Comparison of ENCODE assay signal across 21 cellular contexts in the genomic region with DNA sequence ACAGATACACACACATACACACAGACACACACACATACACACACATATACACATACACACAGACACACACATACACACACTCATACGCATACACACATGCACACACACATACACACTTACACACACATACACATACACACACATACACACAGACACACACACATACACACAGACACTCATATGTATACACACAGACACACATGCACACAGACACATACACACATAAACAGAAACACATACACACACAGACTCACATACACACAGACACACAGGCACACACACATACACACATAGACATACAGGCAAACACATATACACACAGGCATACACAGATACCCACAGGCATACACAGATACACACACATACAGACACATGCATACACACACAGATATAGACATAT.
DNase-seq lines count a peak whose midpoint lies in the region; ATAC-seq, FAIRE-seq and TF ChIP-seq lines count a peak whose summit lies in the region.
"Had no signal": no experiment of that assay in that cellular context is flagged by ENCODE, and none has a peak within 500 bp of the region (broad histone marks: within the 10 kb centered on the region; RNA-seq: fewer than 3 reads in every experiment).

No MANE protein-coding gene starts in this region.

- no peak overlapping the region for H2BK20ac ChIP-seq in H1 (ENCODE audit: low read length)

- no peak overlapping the region for H3K4ac ChIP-seq in H1 (replicated peaks; ENCODE audit: insufficient read length, low read depth, low read length)

- H3K14ac ChIP-seq in H1 (ENCODE audit: insufficient read length), result no peak overlapping the region

- no peak overlapping the region for H3K27ac Mint-ChIP-seq in activated T-cell treated with anti-CD3 and anti-CD28 coated beads, Interleukin-2, amount 50 U/mL, for 24 hours
- H3K27ac Mint-ChIP-seq: CD4-positive, CD25-positive, alpha-beta regulatory T cell; CD8-positive, alpha-beta memory T cell; IgD-negative memory B cell had no signal

- no peak overlapping the region; the same call in 1 of the 2 replicates for H4K8ac ChIP-seq in H1 (ENCODE audit: extremely low read depth, insufficient read depth, low read length)

- H4K91ac ChIP-seq in H1 (replicated peaks; ENCODE audit: insufficient read length, low read length), result no peak overlapping the region

- peaks cover 14% of the 10 kb centered on the region for H3K9me3 Mint-ChIP-seq in activated T-cell treated with anti-CD3 and anti-CD28 coated beads, Interleukin-2, amount 50 U/mL, for 24 hours

- TF ChIP-seq POLR2A in GM12892 (IDR thresholded peaks at IDR 0.05; ENCODE audit: low read depth, low read length) (no peak), H1 (IDR thresholded peaks at IDR 0.05; ENCODE audit: control extremely low read depth in 1 of 2, low read depth in 2 of 2, low read length in 2 of 2) (no peak)

- H2AFZ ChIP-seq in H1 (ENCODE audit: low read length) (no peak overlapping the region), PC-3 (ENCODE audit: low read length) (no peak overlapping the region)
- H2AFZ ChIP-seq: GM23248 had no signal

- no peak overlapping the region for H3K18ac ChIP-seq in H1 (ENCODE audit: extremely low read depth, low read length)

- no peak overlapping the region for H3K4me3 ChIP-seq in H1 (ENCODE audit: extremely low read depth in 1 of 4, insufficient read depth in 2 of 4, low read depth in 3 of 4, low read length in 4 of 4)
- H3K4me3 ChIP-seq in PC-3 (ENCODE audit: low read length), result no peak overlapping the region
- H3K4me3 ChIP-seq: GM23248 had no signal

- H3K4me3 Mint-ChIP-seq in activated T-cell treated with anti-CD3 and anti-CD28 coated beads, Interleukin-2, amount 50 U/mL, for 24 hours, result no peak overlapping the region
- H3K4me3 Mint-ChIP-seq: CD4-positive, CD25-positive, alpha-beta regulatory T cell; CD8-positive, alpha-beta memory T cell; IgD-negative memory B cell had no signal

- H3K36me3 ChIP-seq in H1 (ENCODE audit: control insufficient read depth in 2 of 4, insufficient read depth in 4 of 4, low read length in 3 of 4), result peaks cover 0 to 2% (median 0%) of the 10 kb centered on the region in 4 experiments; a peak in 1 of 8 replicates
- H3K36me3 ChIP-seq in PC-3 (ENCODE audit: low read depth, low read length), result no peaks in the 10 kb centered on the region
- H3K36me3 ChIP-seq: BE2C had no signal

- H3F3A ChIP-seq in PC-3 (ENCODE audit: low read length, unreplicated experiment), result no peaks in the 10 kb centered on the region

- peaks cover 0 to 2% of the 10 kb centered on the region in 2 experiments for H4K20me1 ChIP-seq in H1 (replicated peaks in 1 of 2; ENCODE audit: control insufficient read depth in 1 of 2, insufficient read depth in 2 of 2, low read length in 2 of 2)
- no peaks in the 10 kb centered on the region for H4K20me1 ChIP-seq in PC-3 (ENCODE audit: low read length)

- no peak overlapping the region for H2BK5ac ChIP-seq in H1 (ENCODE audit: low read depth, low read length)

- no peaks in the 10 kb centered on the region for H3K27me3 ChIP-seq in H1 (replicated peaks in 1 of 4; ENCODE audit: control insufficient read depth in 3 of 4, extremely low read depth in 1 of 4, insufficient read depth in 3 of 4, low read length in 3 of 4)
- no peaks in the 10 kb centered on the region for H3K27me3 ChIP-seq in PC-3 (ENCODE audit: low read length)
- H3K27me3 ChIP-seq: BE2C had no signal

- H3K23ac ChIP-seq in H1 (ENCODE audit: insufficient read length), result no peak overlapping the region

- 100% methylated on average over 1 of the region's 1 CpG; no CpG with 5 or more reads in 1 of the 2 experiments for WGBS in H1 (ENCODE audit: extremely low coverage in 1 of 2, insufficient coverage in 1 of 2, insufficient read length in 1 of 2, insufficient replicate concordance in 2 of 2, low coverage in 1 of 2, low lambda C conversion rate in 2 of 2, missing lambda C conversion rate in 1 of 2), 2 experiments

- no peaks in the 10 kb centered on the region for H3K27me3 Mint-ChIP-seq in activated T-cell treated with anti-CD3 and anti-CD28 coated beads, Interleukin-2, amount 50 U/mL, for 24 hours
- H3K27me3 Mint-ChIP-seq: CD4-positive, CD25-positive, alpha-beta regulatory T cell had no signal

- CTCF ChIA-PET in H1 (lab: Charles Lee; ENCODE audit: partially characterized antibody), result interaction anchor here (0.6 kb wide), 1 partner anchor 22 kb away, joined by 3 read pairs; no protein-coding TSS in a partner anchor
- CTCF ChIA-PET in PC-3 (lab: Charles Lee), result no interaction called here

- intact Hi-C loops in PC-3 (cut with micrococcal nuclease), result no loop called here

- H3K9ac ChIP-seq in H1 (replicated peaks in 1 of 4; ENCODE audit: extremely low read depth in 1 of 4, low read depth in 3 of 4, low read length in 3 of 4), result no peak overlapping the region
- no peak overlapping the region for H3K9ac ChIP-seq in PC-3 (ENCODE audit: low read length)
- H3K9ac ChIP-seq: GM23248 had no signal

- H3K9me3 ChIP-seq in H1 (ENCODE audit: insufficient read depth in 2 of 2, low read depth in 1 of 2, low read length in 1 of 2) (peaks cover 22 to 26% of the 10 kb centered on the region in 2 experiments), PC-3 (ENCODE audit: low read length) (no peaks in the 10 kb centered on the region)

- H3K79me2 ChIP-seq in H1 (ENCODE audit: control insufficient read depth in 1 of 2, insufficient read depth in 2 of 2, low read length in 2 of 2) (no peaks in the 10 kb centered on the region), PC-3 (ENCODE audit: low read length) (no peaks in the 10 kb centered on the region)

- peaks cover 7% of the 10 kb centered on the region; the same call in 1 of the 2 replicates for H3K23me2 ChIP-seq in H1 (ENCODE audit: low read depth, low read length)

- POLR2A ChIA-PET in H1 (lab: Charles Lee; ENCODE audit: partially characterized antibody) (no interaction called here), PC-3 (lab: Charles Lee; ENCODE audit: unreplicated experiment) (no interaction called here)

- no peak overlapping the region for H2AK5ac ChIP-seq in H1 (ENCODE audit: low read depth, low read length)

- no peak overlapping the region for H2BK15ac ChIP-seq in H1 (ENCODE audit: low read length)

- H3K79me1 ChIP-seq in H1 (ENCODE audit: low read depth, low read length), result no peaks in the 10 kb centered on the region

- H3K36me3 Mint-ChIP-seq in activated T-cell treated with anti-CD3 and anti-CD28 coated beads, Interleukin-2, amount 50 U/mL, for 24 hours (ENCODE audit: low read depth), result no peaks in the 10 kb centered on the region
- H3K36me3 Mint-ChIP-seq: CD4-positive, CD25-positive, alpha-beta regulatory T cell; IgD-negative memory B cell had no signal

- H4K5ac ChIP-seq in H1 (ENCODE audit: insufficient read length, low read depth, low read length), result no peak overlapping the region

- FAIRE-seq in GM12892 (lab: Jason Lieb, UNC) (peak; percentile 86), HTR-8/SVneo (lab: Jason Lieb, UNC) (peak; percentile 98), H1 (lab: Jason Lieb, UNC) (no peak), urothelium cell line (lab: Jason Lieb, UNC) (peak; percentile 99)
- FAIRE-seq: A204.1, G401.6 had no signal

- no peaks in the 10 kb centered on the region for H3K4me1 Mint-ChIP-seq in activated T-cell treated with anti-CD3 and anti-CD28 coated beads, Interleukin-2, amount 50 U/mL, for 24 hours (ENCODE audit: low read depth)
- H3K4me1 Mint-ChIP-seq: CD4-positive, CD25-positive, alpha-beta regulatory T cell; CD8-positive, alpha-beta memory T cell; IgD-negative memory B cell had no signal

- no peak for TF ChIP-seq CTCF in H1 (IDR thresholded peaks at IDR 0.05; ENCODE audit: control extremely low read depth in 1 of 3, insufficient read depth in 1 of 3, low read depth in 1 of 3, low read length in 3 of 3)
- no peak for TF ChIP-seq CTCF in PC-3 (conservative IDR thresholded peaks at IDR 0.05; ENCODE audit: low read depth, low read length)

- H3K56ac ChIP-seq in H1 (replicated peaks; ENCODE audit: insufficient read length, low read depth, low read length), result peak overlapping the region; percentile 98

- H3K27ac ChIP-seq in H1 (ENCODE audit: low read depth, low read length) (no peak overlapping the region), PC-3 (ENCODE audit: low read length) (no peak overlapping the region)
- H3K27ac ChIP-seq: GM23248 had no signal

- H3K4me1 ChIP-seq in H1 (replicated peaks in 1 of 4; ENCODE audit: control insufficient read depth in 3 of 4, insufficient read depth in 4 of 4, low read length in 3 of 4) (no peaks in the 10 kb centered on the region), PC-3 (ENCODE audit: insufficient read depth, low read length) (no peaks in the 10 kb centered on the region)
- H3K4me1 ChIP-seq: BE2C had no signal

- ATAC-seq in PC-3 (no peak), HG03571 (IDR thresholded peaks at IDR 0.05; ENCODE audit: unreplicated experiment) (no peak)
- ATAC-seq: HCT116 had no signal

- no peak overlapping the region for H2BK120ac ChIP-seq in H1 (replicated peaks; ENCODE audit: low read depth, low read length)

- no peak for TF ChIP-seq EP300 in H1 (IDR thresholded peaks at IDR 0.05; ENCODE audit: borderline replicate concordance in 1 of 2, low read depth in 2 of 2, low read length in 2 of 2)

- BruUV-seq in PC-3 (replicated peaks; lab: Mats Ljungman, UMichigan), result no TSS peak

- H3K9me2 ChIP-seq in PC-3 (replicated peaks; ENCODE audit: low read length), result no peaks in the 10 kb centered on the region

- DNase-seq in GM12892 (ENCODE audit: insufficient read length) (no peak), HTR-8/SVneo (ENCODE audit: insufficient read length, low spot score) (no peak), H1 (ENCODE audit: low read depth in 1 of 2, low spot score in 2 of 2) (no peak), urothelium cell line (ENCODE audit: low spot score) (no peak), PC-3 (no peak)
- no peak for DNase-seq in activated T-cell treated with anti-CD3 and anti-CD28 coated beads, Interleukin-2, amount 50 U/mL, for 24 hours
- DNase-seq: ACHN; BE2C; C1 segment of cervical spinal cord; CD4-positive, CD25-positive, alpha-beta regulatory T cell; CD8-positive, alpha-beta memory T cell; COR-L47; GM23248; H7; Kasumi-1; KG1 had no signal

- no peak overlapping the region for H2BK12ac ChIP-seq in H1 (ENCODE audit: low read depth, low read length)

- no peak for TF ChIP-seq RAD21 in H1 (IDR thresholded peaks at IDR 0.05 in 1 of 2, conservative IDR thresholded peaks at IDR 0.05 in 1 of 2; ENCODE audit: low read depth in 2 of 2, low read length in 2 of 2)

- H3K4me2 ChIP-seq in H1 (ENCODE audit: insufficient read depth in 1 of 2, low read depth in 2 of 2, low read length in 2 of 2) (no peak overlapping the region), PC-3 (ENCODE audit: low read length) (no peak overlapping the region)

TF ChIP-seq in H1, 55 proteins besides CTCF, POLR2A, EP300 and RAD21 (continues in another document):
- TF ChIP-seq, protein P1, sequence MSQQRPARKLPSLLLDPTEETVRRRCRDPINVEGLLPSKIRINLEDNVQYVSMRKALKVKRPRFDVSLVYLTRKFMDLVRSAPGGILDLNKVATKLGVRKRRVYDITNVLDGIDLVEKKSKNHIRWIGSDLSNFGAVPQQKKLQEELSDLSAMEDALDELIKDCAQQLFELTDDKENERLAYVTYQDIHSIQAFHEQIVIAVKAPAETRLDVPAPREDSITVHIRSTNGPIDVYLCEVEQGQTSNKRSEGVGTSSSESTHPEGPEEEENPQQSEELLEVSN (IDR thresholded peaks at IDR 0.05), result no peak
- TF ChIP-seq YY1 (IDR thresholded peaks at IDR 0.05; ENCODE audit: low read depth, low read length) (no peak), SRF (IDR thresholded peaks at IDR 0.05; ENCODE audit: low read depth, low read length) (no peak), GABPA (IDR thresholded peaks at IDR 0.05; ENCODE audit: borderline replicate concordance, insufficient read depth, low read length) (no peak)
